14 cellular contexts compared by ENCODE assay signal in genomic region chrX:154525606-154526490, GRCh38. TPM values are rescaled to one million over a fixed set of nuclear protein-coding genes. Genes with fewer than 3 reads are reported as not detected.
A peak's percentile ranks its signal among the peaks of the same experiment; 100 is the strongest.
DNase-seq lines count a peak whose midpoint lies in the region; ATAC-seq and TF ChIP-seq lines count a peak whose summit lies in the region.
"Had no signal": no experiment of that assay in that cellular context is flagged by ENCODE, and none has a peak within 500 bp of the region (broad histone marks: within the 10 kb centered on the region; RNA-seq: fewer than 3 reads in every experiment).

No MANE protein-coding gene starts in this region.

- peaks cover 39% of the 10 kb centered on the region for H3F3A ChIP-seq in PC-9 (ENCODE audit: insufficient read depth, low read depth)

- H3K4me1 Mint-ChIP-seq in activated naive CD8-positive, alpha-beta T cell treated with anti-CD3 and anti-CD28 coated beads, Interleukin-2, amount 10 ng/mL, durations not matched to agents 7 days and 5 days: peaks cover 14% of the 10 kb centered on the region
- peaks cover 14% of the 10 kb centered on the region for H3K4me1 Mint-ChIP-seq in activated naive CD8-positive, alpha-beta T cell treated with anti-CD3 and anti-CD28 coated beads for 36 hours

- H3K27me3 ChIP-seq in PC-9 (ENCODE audit: insufficient read depth, low read depth): no peaks in the 10 kb centered on the region
- H3K27me3 ChIP-seq in suprapubic skin: no peaks in the 10 kb centered on the region
- H3K27me3 ChIP-seq: brain microvascular endothelial cell had no signal

- DNase-seq in activated naive CD8-positive, alpha-beta T cell treated with anti-CD3 and anti-CD28 coated beads, Interleukin-2, amount 10 ng/mL, durations not matched to agents 7 days and 5 days: no peak
- no peak for DNase-seq in activated naive CD8-positive, alpha-beta T cell treated with anti-CD3 and anti-CD28 coated beads for 36 hours
- DNase-seq in PC-9: peak in 1 of 2 experiments; percentile 62
- DNase-seq in suprapubic skin (ENCODE audit: low spot score in 2 of 2): no peak
- DNase-seq: brain microvascular endothelial cell; DMS153; effector CD4-positive, alpha-beta T cell; foreskin melanocyte; NCI-H1092 treated with DMSO at 0.1 percent for 48 hours; NCI-H2171 had no signal

- H3K4me1 ChIP-seq in PC-9 (replicated peaks; ENCODE audit: insufficient read depth) (peaks cover 25% of the 10 kb centered on the region), suprapubic skin (peaks cover 22% of the 10 kb centered on the region)

- no peaks in the 10 kb centered on the region for H3K27me3 Mint-ChIP-seq in activated naive CD8-positive, alpha-beta T cell treated with anti-CD3 and anti-CD28 coated beads, Interleukin-2, amount 10 ng/mL, durations not matched to agents 7 days and 5 days
- H3K27me3 Mint-ChIP-seq in activated naive CD8-positive, alpha-beta T cell treated with anti-CD3 and anti-CD28 coated beads for 36 hours: no peaks in the 10 kb centered on the region

- H3K27ac Mint-ChIP-seq in activated naive CD8-positive, alpha-beta T cell treated with anti-CD3 and anti-CD28 coated beads, Interleukin-2, amount 10 ng/mL, durations not matched to agents 7 days and 5 days: peak overlapping the region; percentile 81
- H3K27ac Mint-ChIP-seq in activated naive CD8-positive, alpha-beta T cell treated with anti-CD3 and anti-CD28 coated beads for 36 hours: no peak overlapping the region

- intact Hi-C loops in PC-9 (cut with micrococcal nuclease; ENCODE audit: unreplicated experiment): loop anchor here (2.0 kb wide), 1 partner anchor 47 kb away; the partner anchor contains the start of gene LAGE3

- peak overlapping the region; percentile 65 for H3K4me2 ChIP-seq in PC-9

- no peaks in the 10 kb centered on the region for H4K20me1 ChIP-seq in PC-9 (ENCODE audit: insufficient read depth)

- TF ChIP-seq CTCF in PC-9 (conservative IDR thresholded peaks at IDR 0.05) (no peak), suprapubic skin (IDR thresholded peaks at IDR 0.05) (no peak)

- CTCF ChIA-PET in PC-9 (lab: Charles Lee): interaction anchor here (0.6 kb wide), 1 partner anchor 155 kb away, joined by 20 read pairs; no protein-coding TSS in a partner anchor

- H3K4me3 ChIP-seq in PC-9 (no peak overlapping the region), suprapubic skin (no peak overlapping the region)

- H3K27ac ChIP-seq in PC-9 (no peak overlapping the region), suprapubic skin (peak overlapping the region; percentile 24)
- H3K27ac ChIP-seq: brain microvascular endothelial cell had no signal

- H3K9me3 ChIP-seq in PC-9 (ENCODE audit: insufficient read depth, low read depth): no peaks in the 10 kb centered on the region
- no peaks in the 10 kb centered on the region for H3K9me3 ChIP-seq in suprapubic skin

- no peaks in the 10 kb centered on the region for H3K36me3 Mint-ChIP-seq in activated naive CD8-positive, alpha-beta T cell treated with anti-CD3 and anti-CD28 coated beads, Interleukin-2, amount 10 ng/mL, durations not matched to agents 7 days and 5 days
- no peaks in the 10 kb centered on the region for H3K36me3 Mint-ChIP-seq in activated naive CD8-positive, alpha-beta T cell treated with anti-CD3 and anti-CD28 coated beads for 36 hours

- no peak for TF ChIP-seq EP300 in suprapubic skin (IDR thresholded peaks at IDR 0.05)

- POLR2A ChIA-PET in activated naive CD8-positive, alpha-beta T cell treated with anti-CD3 and anti-CD28 coated beads, Interleukin-2, amount 10 ng/mL, durations not matched to agents 7 days and 5 days (lab: Charles Lee): interaction anchor here (1.3 kb wide), 2 partner anchors 36 to 128 kb away, joined by 3 to 4 read pairs; partner anchors contain the start of gene SLC10A3
- POLR2A ChIA-PET in PC-9 (lab: Charles Lee; ENCODE audit: unreplicated experiment): interaction anchor here (0.9 to 1.0 kb wide), 2 partner anchors 10 to 36 kb away, joined by 5 to 7 read pairs; partner anchors contain the start of genes FAM3A and SLC10A3

- ATAC-seq in activated naive CD8-positive, alpha-beta T cell treated with anti-CD3 and anti-CD28 coated beads, Interleukin-2, amount 10 ng/mL, durations not matched to agents 7 days and 5 days (ENCODE audit: low read depth): no peak
- peak; percentile 37 for ATAC-seq in esophagus mucosa
- no peak for ATAC-seq in GM18867 (IDR thresholded peaks at IDR 0.05; ENCODE audit: unreplicated experiment)
- ATAC-seq in GM18870 (IDR thresholded peaks at IDR 0.05; ENCODE audit: unreplicated experiment): no peak
- no peak for ATAC-seq in GM19023 (IDR thresholded peaks at IDR 0.05; ENCODE audit: unreplicated experiment)

- WGBS in suprapubic skin: 65% methylated on average over 14 of the region's 14 CpGs

- no peak for TF ChIP-seq POLR2A in suprapubic skin (IDR thresholded peaks at IDR 0.05)

- no peaks in the 10 kb centered on the region for H3K79me2 ChIP-seq in PC-9 (ENCODE audit: low read depth)

- H3K4me3 Mint-ChIP-seq in activated naive CD8-positive, alpha-beta T cell treated with anti-CD3 and anti-CD28 coated beads, Interleukin-2, amount 10 ng/mL, durations not matched to agents 7 days and 5 days: peak overlapping the region; percentile 22
- no peak overlapping the region for H3K4me3 Mint-ChIP-seq in activated naive CD8-positive, alpha-beta T cell treated with anti-CD3 and anti-CD28 coated beads for 36 hours

- H2AFZ ChIP-seq in PC-9: no peak overlapping the region

- no TSS peak for BruUV-seq in PC-9 (replicated peaks; lab: Mats Ljungman, UMichigan)

- no peaks in the 10 kb centered on the region for H3K9me3 Mint-ChIP-seq in activated naive CD8-positive, alpha-beta T cell treated with anti-CD3 and anti-CD28 coated beads, Interleukin-2, amount 10 ng/mL, durations not matched to agents 7 days and 5 days
- no peaks in the 10 kb centered on the region for H3K9me3 Mint-ChIP-seq in activated naive CD8-positive, alpha-beta T cell treated with anti-CD3 and anti-CD28 coated beads for 36 hours

- no peaks in the 10 kb centered on the region for H3K36me3 ChIP-seq in PC-9 (ENCODE audit: low read depth)
- H3K36me3 ChIP-seq in suprapubic skin: no peaks in the 10 kb centered on the region
- H3K36me3 ChIP-seq: brain microvascular endothelial cell had no signal

- H3K9me2 ChIP-seq in PC-9 (ENCODE audit: insufficient read depth): no peaks in the 10 kb centered on the region

RNA-seq across cellular contexts. Expression of gene FAM3A, which starts 9.8 kb away (rescaled TPM):
- total RNA-seq in activated naive CD8-positive, alpha-beta T cell treated with anti-CD3 and anti-CD28 coated beads, Interleukin-2, amount 10 ng/mL, durations not matched to agents 7 days and 5 days: 10 to 100 TPM; 42.3 to 45.4 TPM
- total RNA-seq in activated naive CD8-positive, alpha-beta T cell treated with anti-CD3 and anti-CD28 coated beads for 36 hours: 10 to 100 TPM; 26.8 to 27.3 TPM
- total RNA-seq in PC-9 (2021): 60.3 and 69.3 TPM in 2 replicates
- 40.6 TPM for total RNA-seq in esophagus mucosa
- total RNA-seq in suprapubic skin: 10 to 100 TPM; 33.5 to 40.6 (median 36.6) TPM

RNA-seq across cellular contexts. Expression of gene G6PD, which starts 20.8 kb away (rescaled TPM):
- total RNA-seq in activated naive CD8-positive, alpha-beta T cell treated with anti-CD3 and anti-CD28 coated beads, Interleukin-2, amount 10 ng/mL, durations not matched to agents 7 days and 5 days: 100 to 1,000 TPM in 1 of 2 experiments, 10 to 100 TPM in 1; 89.2 to 102 TPM
- total RNA-seq in activated naive CD8-positive, alpha-beta T cell treated with anti-CD3 and anti-CD28 coated beads for 36 hours: 10 to 100 TPM; 89.9 to 92.4 TPM
- total RNA-seq in PC-9 (2021): 987 and 1,283 TPM in 2 replicates
- 75.4 TPM for total RNA-seq in esophagus mucosa
- total RNA-seq in suprapubic skin: 10 to 100 TPM; 22.6 to 60.4 (median 42.0) TPM

RNA-seq across cellular contexts. Expression of gene IKBKG, which starts 21.6 kb away (rescaled TPM):
- 10 to 100 TPM; 56.1 to 61.7 TPM for total RNA-seq in activated naive CD8-positive, alpha-beta T cell treated with anti-CD3 and anti-CD28 coated beads, Interleukin-2, amount 10 ng/mL, durations not matched to agents 7 days and 5 days
- 10 to 100 TPM; 31.1 to 32.5 TPM for total RNA-seq in activated naive CD8-positive, alpha-beta T cell treated with anti-CD3 and anti-CD28 coated beads for 36 hours
- total RNA-seq in PC-9 (2021) (68.3 and 69.4 TPM in 2 replicates), esophagus mucosa (16.1 TPM), suprapubic skin (10 to 100 TPM; 13.1 to 18.3 (median 15.3) TPM)

RNA-seq across cellular contexts. Expression of gene SLC10A3, which starts 35.4 kb away (rescaled TPM):
- 10 to 100 TPM; 25.3 to 27.3 TPM for total RNA-seq in activated naive CD8-positive, alpha-beta T cell treated with anti-CD3 and anti-CD28 coated beads, Interleukin-2, amount 10 ng/mL, durations not matched to agents 7 days and 5 days
- total RNA-seq in activated naive CD8-positive, alpha-beta T cell treated with anti-CD3 and anti-CD28 coated beads for 36 hours: 10 to 100 TPM; 18.0 to 19.0 TPM
- 38.3 and 54.9 TPM in 2 replicates for total RNA-seq in PC-9 (2021)
- 20.6 TPM for total RNA-seq in esophagus mucosa
- 10 to 100 TPM; 16.5 to 45.0 (median 38.8) TPM for total RNA-seq in suprapubic skin

RNA-seq across cellular contexts. Expression of gene UBL4A, which starts 39.4 kb away (rescaled TPM):
- total RNA-seq in activated naive CD8-positive, alpha-beta T cell treated with anti-CD3 and anti-CD28 coated beads, Interleukin-2, amount 10 ng/mL, durations not matched to agents 7 days and 5 days: 10 to 100 TPM; 43.8 to 45.3 TPM
- 10 to 100 TPM; 53.2 to 54.7 TPM for total RNA-seq in activated naive CD8-positive, alpha-beta T cell treated with anti-CD3 and anti-CD28 coated beads for 36 hours
- total RNA-seq in PC-9 (2021) (80.7 and 81.6 TPM in 2 replicates), esophagus mucosa (32.3 TPM), suprapubic skin (10 to 100 TPM; 25.8 to 50.5 (median 46.4) TPM)
